In the genomic region with DNA sequence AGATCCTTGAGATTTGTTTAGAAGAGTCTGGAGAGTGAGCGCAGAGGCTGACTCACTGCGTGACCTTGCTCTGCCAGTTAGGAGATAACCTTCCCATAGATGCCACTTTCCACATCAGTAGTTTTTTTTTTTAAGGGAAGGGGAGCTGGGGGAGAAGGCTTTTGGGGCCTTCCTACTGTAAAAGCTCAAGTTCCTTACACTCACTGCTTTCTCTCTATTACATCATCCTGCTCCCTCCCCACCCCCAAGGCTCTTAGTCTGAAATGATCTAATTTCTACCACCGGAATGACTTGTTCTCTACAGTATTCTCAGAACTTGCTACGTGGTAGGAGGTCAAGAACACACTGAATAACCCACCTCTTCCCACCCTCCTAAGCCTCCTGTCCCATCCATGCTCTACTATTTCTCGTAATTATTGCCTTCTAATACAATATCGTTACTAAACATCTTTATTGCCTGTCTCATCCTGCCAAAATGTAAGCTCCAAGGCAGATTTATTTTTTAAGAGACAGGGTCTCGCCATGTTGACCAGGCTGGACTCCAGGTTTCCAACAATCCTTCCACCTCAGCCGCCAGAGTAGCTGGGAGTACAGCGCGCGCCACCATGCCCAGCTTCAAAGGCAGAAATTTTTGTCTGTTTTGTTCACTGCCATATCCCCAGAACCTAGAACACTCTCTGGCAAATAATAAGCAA, we compare ENCODE assay signal across 1 cellular context.
TF ChIP-seq lines count a peak whose summit lies in the region.

No MANE protein-coding gene starts in this region.

TF ChIP-seq in HCT116, 20 proteins besides CTCF, POLR2A, EP300 and RAD21 (continued from another document):
- TF ChIP-seq MAX (IDR thresholded peaks at IDR 0.05), result no peak
